Comparison of ENCODE assay signal across 23 cellular contexts in genomic region chr12:111185889-111186227, GRCh38.
DNase-seq lines count a peak whose midpoint lies in the region; ATAC-seq and TF ChIP-seq lines count a peak whose summit lies in the region.
"Had no signal": no experiment of that assay in that cellular context is flagged by ENCODE, and none has a peak within 500 bp of the region (broad histone marks: within the 10 kb centered on the region; RNA-seq: fewer than 3 reads in every experiment).

No MANE protein-coding gene starts in this region.

- POLR2A ChIA-PET in activated CD8-positive, alpha-beta T cell treated with anti-CD3 and anti-CD28 coated beads, Interleukin-2, amount 10 ng/mL, durations not matched to agents 7 days and 5 days (lab: Charles Lee): no interaction called here
- POLR2A ChIA-PET in activated CD8-positive, alpha-beta T cell treated with anti-CD3 and anti-CD28 coated beads for 36 hours (lab: Charles Lee): no interaction called here

- H3K4me3 Mint-ChIP-seq in activated CD8-positive, alpha-beta T cell treated with anti-CD3 and anti-CD28 coated beads, Interleukin-2, amount 10 ng/mL, durations not matched to agents 7 days and 5 days: no peak overlapping the region
- no peak overlapping the region for H3K4me3 Mint-ChIP-seq in activated CD8-positive, alpha-beta T cell treated with anti-CD3 and anti-CD28 coated beads for 36 hours
- H3K4me3 Mint-ChIP-seq in brain: no peak overlapping the region
- H3K4me3 Mint-ChIP-seq in nephron: no peak overlapping the region
- H3K4me3 Mint-ChIP-seq: CD4-positive, CD25-positive, alpha-beta regulatory T cell had no signal

- intact Hi-C loops in activated CD8-positive, alpha-beta T cell treated with anti-CD3 and anti-CD28 coated beads for 36 hours (cut with micrococcal nuclease): no loop called here

- no peaks in the 10 kb centered on the region for H3K36me3 Mint-ChIP-seq in activated CD8-positive, alpha-beta T cell treated with anti-CD3 and anti-CD28 coated beads, Interleukin-2, amount 10 ng/mL, durations not matched to agents 7 days and 5 days (ENCODE audit: low read depth)
- no peaks in the 10 kb centered on the region for H3K36me3 Mint-ChIP-seq in activated CD8-positive, alpha-beta T cell treated with anti-CD3 and anti-CD28 coated beads for 36 hours (ENCODE audit: low read depth)
- H3K36me3 Mint-ChIP-seq in brain (no peaks in the 10 kb centered on the region), nephron (ENCODE audit: low read depth) (no peaks in the 10 kb centered on the region)
- H3K36me3 Mint-ChIP-seq: CD4-positive, CD25-positive, alpha-beta regulatory T cell had no signal

- DNase-seq in activated CD8-positive, alpha-beta T cell treated with anti-CD3 and anti-CD28 coated beads, Interleukin-2, amount 10 ng/mL, durations not matched to agents 7 days and 5 days: no peak
- DNase-seq in activated CD8-positive, alpha-beta T cell treated with anti-CD3 and anti-CD28 coated beads for 36 hours: no peak
- DNase-seq in hippocampal formation (lab: John Stamatoyannopoulos, UW) (no peak), GM20000 (ENCODE audit: low spot score) (no peak)
- DNase-seq: BE2C; CD4-positive, CD25-positive, alpha-beta regulatory T cell; GOT3; Kasumi-1; NCI-H1105 treated with DMSO at 0.1 percent for 48 hours; NCI-H146; NCI-H1930; NCI-H2107; NCI-H446; NCI-H524 treated with DMSO at 0.1 percent for 48 hours; NCI-H82; PC-9; SJCRH30 had no signal

- H3K27ac Mint-ChIP-seq in activated CD8-positive, alpha-beta T cell treated with anti-CD3 and anti-CD28 coated beads, Interleukin-2, amount 10 ng/mL, durations not matched to agents 7 days and 5 days: peak overlapping the region; percentile 14
- H3K27ac Mint-ChIP-seq in activated CD8-positive, alpha-beta T cell treated with anti-CD3 and anti-CD28 coated beads for 36 hours: no peak overlapping the region
- H3K27ac Mint-ChIP-seq in brain: peak overlapping the region in 4 of 5 experiments; percentile 19 to 84 (median 49)
- H3K27ac Mint-ChIP-seq in nephron: peak overlapping the region in 2 of 3 experiments; percentile 19 to 55
- H3K27ac Mint-ChIP-seq: CD4-positive, CD25-positive, alpha-beta regulatory T cell had no signal

- peaks cover 17% of the 10 kb centered on the region for H3K27me3 Mint-ChIP-seq in activated CD8-positive, alpha-beta T cell treated with anti-CD3 and anti-CD28 coated beads, Interleukin-2, amount 10 ng/mL, durations not matched to agents 7 days and 5 days (ENCODE audit: low read depth)
- peaks cover 5% of the 10 kb centered on the region for H3K27me3 Mint-ChIP-seq in activated CD8-positive, alpha-beta T cell treated with anti-CD3 and anti-CD28 coated beads for 36 hours
- peaks cover 3% of the 10 kb centered on the region for H3K27me3 Mint-ChIP-seq in brain
- H3K27me3 Mint-ChIP-seq in nephron (ENCODE audit: low read depth): peaks cover 48% of the 10 kb centered on the region

- CTCF ChIA-PET in activated CD8-positive, alpha-beta T cell treated with anti-CD3 and anti-CD28 coated beads, Interleukin-2, amount 10 ng/mL, durations not matched to agents 7 days and 5 days (lab: Charles Lee): no interaction called here
- CTCF ChIA-PET in activated CD8-positive, alpha-beta T cell treated with anti-CD3 and anti-CD28 coated beads for 36 hours (lab: Charles Lee): no interaction called here

- ATAC-seq in activated CD8-positive, alpha-beta T cell treated with anti-CD3 and anti-CD28 coated beads, Interleukin-2, amount 10 ng/mL, durations not matched to agents 7 days and 5 days: no peak
- no peak for ATAC-seq in activated CD8-positive, alpha-beta T cell treated with anti-CD3 and anti-CD28 coated beads for 36 hours
- ATAC-seq in HG03175 (IDR thresholded peaks at IDR 0.05; ENCODE audit: unreplicated experiment): no peak
- ATAC-seq: HCT116, Right ventricle myocardium inferior, SK-N-SH treated with all-trans-retinoic acid at 6 μM for 48 hours had no signal

- H3K9me3 Mint-ChIP-seq in activated CD8-positive, alpha-beta T cell treated with anti-CD3 and anti-CD28 coated beads, Interleukin-2, amount 10 ng/mL, durations not matched to agents 7 days and 5 days (ENCODE audit: insufficient read depth): no peaks in the 10 kb centered on the region
- H3K9me3 Mint-ChIP-seq in activated CD8-positive, alpha-beta T cell treated with anti-CD3 and anti-CD28 coated beads for 36 hours: no peaks in the 10 kb centered on the region
- no peaks in the 10 kb centered on the region for H3K9me3 Mint-ChIP-seq in brain
- no peaks in the 10 kb centered on the region for H3K9me3 Mint-ChIP-seq in nephron
- H3K9me3 Mint-ChIP-seq: CD4-positive, CD25-positive, alpha-beta regulatory T cell had no signal

- H3K4me1 Mint-ChIP-seq in activated CD8-positive, alpha-beta T cell treated with anti-CD3 and anti-CD28 coated beads, Interleukin-2, amount 10 ng/mL, durations not matched to agents 7 days and 5 days (ENCODE audit: low read depth): no peaks in the 10 kb centered on the region
- no peaks in the 10 kb centered on the region for H3K4me1 Mint-ChIP-seq in activated CD8-positive, alpha-beta T cell treated with anti-CD3 and anti-CD28 coated beads for 36 hours (ENCODE audit: low read depth)
- H3K4me1 Mint-ChIP-seq in brain (peaks cover 32% of the 10 kb centered on the region), nephron (peaks cover 28% of the 10 kb centered on the region)

- TF ChIP-seq CTCF in activated CD8-positive, alpha-beta T cell treated with anti-CD3 and anti-CD28 coated beads for 36 hours (IDR thresholded peaks at IDR 0.05): no peak
- TF ChIP-seq CTCF in brain (conservative IDR thresholded peaks at IDR 0.05): no peak
- no peak for TF ChIP-seq CTCF in nephron (IDR thresholded peaks at IDR 0.05; ENCODE audit: unreplicated experiment in 3 of 3)
- TF ChIP-seq CTCF in GM20000 (IDR thresholded peaks at IDR 0.05; ENCODE audit: extremely low read depth, missing control alignments): no peak
